ENCODE assay signal across 12 cellular contexts in the genomic region with DNA sequence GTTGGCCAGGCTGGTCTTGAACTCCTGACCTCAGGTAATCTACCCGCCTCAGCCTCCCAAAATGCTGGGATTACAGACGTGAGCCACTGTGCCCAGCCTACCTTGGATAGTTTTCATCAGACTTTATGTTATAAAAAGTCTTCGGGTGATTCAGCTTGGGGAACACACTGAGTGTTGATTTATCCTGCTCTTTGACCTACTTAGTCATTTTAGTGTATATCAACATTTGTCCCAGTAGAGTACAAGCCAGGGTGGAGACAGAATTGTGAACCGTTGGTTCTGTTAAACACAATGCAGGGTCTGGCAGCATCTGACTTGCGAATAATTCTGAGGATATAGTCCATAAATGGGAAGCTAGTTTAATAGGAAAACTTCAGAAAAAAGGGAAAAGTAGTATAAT.
DNase-seq lines count a peak whose midpoint lies in the region; ATAC-seq and TF ChIP-seq lines count a peak whose summit lies in the region.
"Had no signal": no experiment of that assay in that cellular context is flagged by ENCODE, and none has a peak within 500 bp of the region (broad histone marks: within the 10 kb centered on the region; RNA-seq: fewer than 3 reads in every experiment).

No MANE protein-coding gene starts in this region.

- no peak overlapping the region for H3K9ac ChIP-seq in rectal smooth muscle tissue (ENCODE audit: low read length)

- peak overlapping the region; percentile 92 for H3K27ac ChIP-seq in C4-2B
- H3K27ac ChIP-seq in RWPE2 (ENCODE audit: poor library complexity, severe bottlenecking), result peak overlapping the region; percentile 94
- H3K27ac ChIP-seq in rectal smooth muscle tissue (ENCODE audit: low read depth, low read length), result peak overlapping the region; percentile 43
- H3K27ac ChIP-seq: ovary had no signal

- no peaks in the 10 kb centered on the region for H3K9me3 ChIP-seq in RWPE2 (ENCODE audit: severe bottlenecking)
- H3K9me3 ChIP-seq: ovary had no signal

- no peaks in the 10 kb centered on the region for H3K27me3 ChIP-seq in RWPE2 (ENCODE audit: insufficient read depth, poor library complexity, severe bottlenecking)
- no peaks in the 10 kb centered on the region for H3K27me3 ChIP-seq in rectal smooth muscle tissue (ENCODE audit: control insufficient read depth, insufficient read depth, low read length)
- H3K27me3 ChIP-seq: ovary had no signal

- no peak for DNase-seq in RWPE2 (ENCODE audit: low spot score)
- peak; percentile 89 for DNase-seq in fibroblast of mammary gland (ENCODE audit: low read depth)
- DNase-seq: activated effector memory CD4-positive, alpha-beta T cell treated with anti-CD3 and anti-CD28 coated beads, Interleukin-2, amount 50 U/mL, for 16 hours; NCI-H2107; ovary; SIG-M5 had no signal

- H3K4me3 ChIP-seq in RWPE2 (ENCODE audit: severe bottlenecking), result no peak overlapping the region
- H3K4me3 ChIP-seq in fibroblast of mammary gland (ENCODE audit: control insufficient read depth, low read depth, low read length), result no peak overlapping the region
- H3K4me3 ChIP-seq in rectal smooth muscle tissue (ENCODE audit: low read length), result no peak overlapping the region
- H3K4me3 ChIP-seq: ovary had no signal

- ATAC-seq in RWPE2 (ENCODE audit: low read depth), result peak; percentile 59
- ATAC-seq in GM18861 (IDR thresholded peaks at IDR 0.05; ENCODE audit: unreplicated experiment), result no peak
- no peak for ATAC-seq in HG02885 (IDR thresholded peaks at IDR 0.05; ENCODE audit: poor library complexity, unreplicated experiment)
- ATAC-seq in GM21515 (IDR thresholded peaks at IDR 0.05; ENCODE audit: unreplicated experiment), result no peak
- ATAC-seq in GM19452 (IDR thresholded peaks at IDR 0.05; ENCODE audit: unreplicated experiment), result no peak

- TF ChIP-seq CTCF in C4-2B (conservative IDR thresholded peaks at IDR 0.05) (no peak), RWPE2 (IDR thresholded peaks at IDR 0.05; ENCODE audit: poor library complexity, severe bottlenecking) (no peak), fibroblast of mammary gland (conservative IDR thresholded peaks at IDR 0.05; ENCODE audit: control insufficient read depth, insufficient read depth, low read depth, low read length) (no peak)

- H3K4me1 ChIP-seq in RWPE2 (ENCODE audit: insufficient read depth, poor library complexity, severe bottlenecking), result peaks cover 19% of the 10 kb centered on the region
- H3K4me1 ChIP-seq in rectal smooth muscle tissue (ENCODE audit: control insufficient read depth, insufficient read depth, low read length), result peaks cover 15% of the 10 kb centered on the region

- H3K36me3 ChIP-seq in RWPE2 (ENCODE audit: low read depth) (peaks cover 77% of the 10 kb centered on the region), rectal smooth muscle tissue (ENCODE audit: control insufficient read depth, insufficient read depth, low read length) (peaks cover 9% of the 10 kb centered on the region)
- H3K36me3 ChIP-seq: ovary had no signal

Comparison
In these comparisons a context has a peak if more than half of its experiments do, and no peak if none do; other contexts are left out.
1. H3K27ac ChIP-seq: peak in every context shown above with its lines; median percentile 94 in RWPE2; 92 in C4-2B; 43 in rectal smooth muscle tissue.